Comparison of ENCODE assay signal across 8 cellular contexts in the genomic region with DNA sequence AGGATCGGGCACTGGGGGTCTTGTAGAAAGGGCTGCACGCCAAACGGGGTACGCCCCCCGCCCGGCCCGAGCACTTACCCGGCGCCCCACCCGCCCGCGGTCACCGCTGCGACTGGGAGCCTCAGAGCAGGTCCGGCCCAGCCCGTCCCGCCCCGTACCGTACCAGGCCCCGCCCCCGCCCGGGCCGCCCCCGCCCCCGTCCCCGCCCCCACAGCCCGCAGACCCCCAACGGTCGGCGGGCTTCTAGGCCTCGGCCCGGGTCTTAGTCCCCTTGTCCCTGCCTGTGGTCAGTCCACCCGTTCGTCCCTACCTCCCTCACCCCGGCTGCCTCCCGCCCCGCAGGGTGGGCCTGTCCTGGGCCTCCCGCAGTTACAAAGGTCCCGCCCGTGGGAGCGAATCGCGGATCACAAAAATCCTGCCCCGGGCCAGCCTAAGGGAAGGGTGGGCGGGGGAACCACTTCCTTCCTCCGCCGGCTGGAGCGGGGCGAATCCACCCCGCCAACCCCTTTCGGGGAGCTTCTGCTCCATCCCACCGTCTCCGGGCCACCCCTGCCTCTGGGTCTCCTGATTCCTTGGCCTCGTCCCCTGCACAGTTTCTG. TPM values are rescaled to one million over a fixed set of nuclear protein-coding genes. Genes with fewer than 3 reads are reported as not detected.
DNase-seq lines count a peak whose midpoint lies in the region; ATAC-seq and TF ChIP-seq lines count a peak whose summit lies in the region.

A gene with protein sequence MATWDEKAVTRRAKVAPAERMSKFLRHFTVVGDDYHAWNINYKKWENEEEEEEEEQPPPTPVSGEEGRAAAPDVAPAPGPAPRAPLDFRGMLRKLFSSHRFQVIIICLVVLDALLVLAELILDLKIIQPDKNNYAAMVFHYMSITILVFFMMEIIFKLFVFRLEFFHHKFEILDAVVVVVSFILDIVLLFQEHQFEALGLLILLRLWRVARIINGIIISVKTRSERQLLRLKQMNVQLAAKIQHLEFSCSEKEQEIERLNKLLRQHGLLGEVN (minus strand): TSS at position 114 of the 599 bp plus-strand sequence. CDS start 5,870 bp downstream, outside the sequence.

- DNase-seq in NCI-H146 (lab: John Stamatoyannopoulos, UW) (peak; percentile 28), NCI-H146 treated with DMSO at 0.1 percent for 48 hours (lab: John Stamatoyannopoulos, UW; ENCODE audit: unreplicated experiment) (no peak), HuH-7 (ENCODE audit: low spot score) (peak; percentile 44), activated T-cell treated with anti-CD3 and anti-CD28 coated beads for 24 hours (ENCODE audit: low read depth) (peak; percentile 28), fibroblast of lung (ENCODE audit: low read depth in 2 of 2) (peak; percentile 9 to 22), tibial nerve (ENCODE audit: low spot score in 2 of 2) (peak; percentile 23 to 35)

- H3K4me3 ChIP-seq in fibroblast of lung (replicated peaks in 1 of 4; ENCODE audit: control extremely low read depth in 1 of 4, insufficient read depth in 1 of 4, low read depth in 3 of 4, low read length in 4 of 4) (peak within 1 kb of the TSS; percentile 40 to 58 (median 44)), tibial nerve (peak within 1 kb of the TSS; percentile 56 to 78 (median 62))

- H3K9ac ChIP-seq in fibroblast of lung (ENCODE audit: insufficient read depth, low read length), result no peak within 1 kb of the TSS

- peak within 1 kb of the TSS; percentile 90 for H3K4me2 ChIP-seq in fibroblast of lung (ENCODE audit: extremely low read depth, insufficient read depth, low read length)

- no peaks in the 10 kb centered on the region for H3K79me2 ChIP-seq in fibroblast of lung (ENCODE audit: control insufficient read depth, insufficient read depth, low read length)

- no peak for ATAC-seq in GM21515 (IDR thresholded peaks at IDR 0.05; ENCODE audit: unreplicated experiment)

- H3K27me3 Mint-ChIP-seq in nephron (ENCODE audit: low read depth), result peaks cover 20% of the 10 kb centered on the region

- H3K4me1 ChIP-seq in fibroblast of lung (ENCODE audit: control insufficient read depth, extremely low read depth, insufficient read depth, low read length), result peaks cover 3% of the 10 kb centered on the region
- peaks cover 0 to 20% (median 8%) of the 10 kb centered on the region in 4 donors for H3K4me1 ChIP-seq in tibial nerve

- H3K9me3 Mint-ChIP-seq in nephron, result peaks cover 10% of the 10 kb centered on the region

- H3K27ac ChIP-seq in fibroblast of lung (ENCODE audit: insufficient read depth, low read length) (no peak within 1 kb of the TSS), tibial nerve (peak within 1 kb of the TSS; percentile 51 to 83 (median 70))

- no peak for TF ChIP-seq POLR2A in tibial nerve (IDR thresholded peaks at IDR 0.05)

- WGBS in tibial nerve, 2 donors, result 1% methylated on average over 30 of the region's 54 CpGs; no CpG with 5 or more reads in 1 of the 2 donors

- peak in 1 of 2 donors; percentile 11 for TF ChIP-seq EP300 in tibial nerve (IDR thresholded peaks at IDR 0.05)

- H3K27ac Mint-ChIP-seq in nephron, result peak within 1 kb of the TSS; percentile 80 to 90 (median 88)

- TF ChIP-seq CTCF in fibroblast of lung (conservative IDR thresholded peaks at IDR 0.05 in 1 of 2, IDR thresholded peaks at IDR 0.05 in 1 of 2; ENCODE audit: low read depth in 1 of 2, low read length in 2 of 2), result no peak
- no peak for TF ChIP-seq CTCF in nephron (IDR thresholded peaks at IDR 0.05; ENCODE audit: unreplicated experiment in 3 of 3)
- no peak for TF ChIP-seq CTCF in tibial nerve (IDR thresholded peaks at IDR 0.05)

- H3K4me3 Mint-ChIP-seq in nephron, result peak within 1 kb of the TSS; percentile 84 to 91 (median 91)

- peaks cover 14% of the 10 kb centered on the region for H3K36me3 Mint-ChIP-seq in nephron (ENCODE audit: low read depth)

- peak within 1 kb of the TSS; percentile 89 for H2AFZ ChIP-seq in fibroblast of lung (ENCODE audit: low read length)

- H4K20me1 ChIP-seq in fibroblast of lung (ENCODE audit: control insufficient read depth, extremely low read depth, insufficient read depth, low read length), result no peaks in the 10 kb centered on the region

- no peaks in the 10 kb centered on the region for H3K36me3 ChIP-seq in fibroblast of lung (ENCODE audit: control insufficient read depth, insufficient read depth, low read length)
- peaks cover 0 to 16% (median 0%) of the 10 kb centered on the region in 3 donors for H3K36me3 ChIP-seq in tibial nerve

- H3K4me1 Mint-ChIP-seq in nephron, result peaks cover 10% of the 10 kb centered on the region

- H3K9me3 ChIP-seq in fibroblast of lung (ENCODE audit: control insufficient read depth, insufficient read depth, low read depth, low read length), result no peaks in the 10 kb centered on the region
- H3K9me3 ChIP-seq in tibial nerve, result peaks cover 0 to 4% (median 0%) of the 10 kb centered on the region in 4 donors

- H3K27me3 ChIP-seq in fibroblast of lung (ENCODE audit: control insufficient read depth, insufficient read depth, low read length), result peaks cover 9% of the 10 kb centered on the region
- no peaks in the 10 kb centered on the region for H3K27me3 ChIP-seq in tibial nerve

RNA-seq across cellular contexts. Expression of the gene that starts here (rescaled TPM):
- 5.9 and 7.4 TPM in 2 replicates for total RNA-seq in fibroblast of lung
- polyA plus RNA-seq in fibroblast of lung, result 3.6 and 3.8 TPM in 2 replicates
- polyA plus RNA-seq in fibroblast of lung (2012), result 2.5 and 2.7 TPM in 2 replicates
- polyA minus RNA-seq in fibroblast of lung (ENCODE audit: low replicate concordance), result 3.0 and 5.2 TPM in 2 replicates
- total RNA-seq in tibial nerve, result 10 to 100 TPM in 2 of 4 donors, 1 to 10 TPM in 2; 4.5 to 13.8 (median 9.6) TPM
